2 cellular contexts compared by ENCODE assay signal in the genomic region with DNA sequence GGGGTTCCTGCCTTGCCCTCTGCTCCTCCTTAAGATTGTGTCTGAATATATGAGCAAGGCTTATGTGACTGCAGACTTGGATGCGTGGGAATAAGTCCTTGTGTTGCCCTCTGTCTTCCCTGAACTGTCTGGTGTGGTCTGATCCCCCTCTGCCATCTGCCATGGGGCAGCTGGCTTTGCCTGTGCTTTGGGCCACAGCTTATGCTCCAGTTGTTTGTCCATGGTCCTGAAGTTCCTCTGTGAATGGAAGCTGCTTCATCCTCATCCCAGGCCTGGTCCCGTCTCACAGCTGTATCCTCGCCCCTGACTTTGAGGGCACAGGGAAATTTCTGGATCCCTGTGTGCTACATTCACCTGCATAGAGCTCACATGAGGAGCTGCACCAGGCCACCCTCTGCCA.
TF ChIP-seq lines count a peak whose summit lies in the region.

No MANE protein-coding gene starts in this region.

TF ChIP-seq in SK-N-SH, 30 proteins besides CTCF, POLR2A, EP300 and RAD21 (continued from another document):
- TF ChIP-seq, protein P1, sequence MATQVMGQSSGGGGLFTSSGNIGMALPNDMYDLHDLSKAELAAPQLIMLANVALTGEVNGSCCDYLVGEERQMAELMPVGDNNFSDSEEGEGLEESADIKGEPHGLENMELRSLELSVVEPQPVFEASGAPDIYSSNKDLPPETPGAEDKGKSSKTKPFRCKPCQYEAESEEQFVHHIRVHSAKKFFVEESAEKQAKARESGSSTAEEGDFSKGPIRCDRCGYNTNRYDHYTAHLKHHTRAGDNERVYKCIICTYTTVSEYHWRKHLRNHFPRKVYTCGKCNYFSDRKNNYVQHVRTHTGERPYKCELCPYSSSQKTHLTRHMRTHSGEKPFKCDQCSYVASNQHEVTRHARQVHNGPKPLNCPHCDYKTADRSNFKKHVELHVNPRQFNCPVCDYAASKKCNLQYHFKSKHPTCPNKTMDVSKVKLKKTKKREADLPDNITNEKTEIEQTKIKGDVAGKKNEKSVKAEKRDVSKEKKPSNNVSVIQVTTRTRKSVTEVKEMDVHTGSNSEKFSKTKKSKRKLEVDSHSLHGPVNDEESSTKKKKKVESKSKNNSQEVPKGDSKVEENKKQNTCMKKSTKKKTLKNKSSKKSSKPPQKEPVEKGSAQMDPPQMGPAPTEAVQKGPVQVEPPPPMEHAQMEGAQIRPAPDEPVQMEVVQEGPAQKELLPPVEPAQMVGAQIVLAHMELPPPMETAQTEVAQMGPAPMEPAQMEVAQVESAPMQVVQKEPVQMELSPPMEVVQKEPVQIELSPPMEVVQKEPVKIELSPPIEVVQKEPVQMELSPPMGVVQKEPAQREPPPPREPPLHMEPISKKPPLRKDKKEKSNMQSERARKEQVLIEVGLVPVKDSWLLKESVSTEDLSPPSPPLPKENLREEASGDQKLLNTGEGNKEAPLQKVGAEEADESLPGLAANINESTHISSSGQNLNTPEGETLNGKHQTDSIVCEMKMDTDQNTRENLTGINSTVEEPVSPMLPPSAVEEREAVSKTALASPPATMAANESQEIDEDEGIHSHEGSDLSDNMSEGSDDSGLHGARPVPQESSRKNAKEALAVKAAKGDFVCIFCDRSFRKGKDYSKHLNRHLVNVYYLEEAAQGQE (IDR thresholded peaks at IDR 0.05; ENCODE audit: low read depth, low read length), result peak; percentile 92

TF ChIP-seq in SK-N-SH treated with all-trans-retinoic acid at 6 μM for 48 hours, 23 proteins besides CTCF, POLR2A, EP300 and RAD21 (continued from another document):
- TF ChIP-seq ESRRG (CRISPR knock-in tag; IDR thresholded peaks at IDR 0.05) (no peak), ISL1 (CRISPR knock-in tag; IDR thresholded peaks at IDR 0.05) (no peak), TCF4 (CRISPR knock-in tag; IDR thresholded peaks at IDR 0.05; ENCODE audit: borderline replicate concordance) (no peak), ZNF565 (CRISPR knock-in tag; conservative IDR thresholded peaks at IDR 0.05; ENCODE audit: low read depth) (no peak), GLIS3 (CRISPR knock-in tag; IDR thresholded peaks at IDR 0.05) (no peak), OSR1 (CRISPR knock-in tag; IDR thresholded peaks at IDR 0.05) (no peak)
- TF ChIP-seq, protein P2, sequence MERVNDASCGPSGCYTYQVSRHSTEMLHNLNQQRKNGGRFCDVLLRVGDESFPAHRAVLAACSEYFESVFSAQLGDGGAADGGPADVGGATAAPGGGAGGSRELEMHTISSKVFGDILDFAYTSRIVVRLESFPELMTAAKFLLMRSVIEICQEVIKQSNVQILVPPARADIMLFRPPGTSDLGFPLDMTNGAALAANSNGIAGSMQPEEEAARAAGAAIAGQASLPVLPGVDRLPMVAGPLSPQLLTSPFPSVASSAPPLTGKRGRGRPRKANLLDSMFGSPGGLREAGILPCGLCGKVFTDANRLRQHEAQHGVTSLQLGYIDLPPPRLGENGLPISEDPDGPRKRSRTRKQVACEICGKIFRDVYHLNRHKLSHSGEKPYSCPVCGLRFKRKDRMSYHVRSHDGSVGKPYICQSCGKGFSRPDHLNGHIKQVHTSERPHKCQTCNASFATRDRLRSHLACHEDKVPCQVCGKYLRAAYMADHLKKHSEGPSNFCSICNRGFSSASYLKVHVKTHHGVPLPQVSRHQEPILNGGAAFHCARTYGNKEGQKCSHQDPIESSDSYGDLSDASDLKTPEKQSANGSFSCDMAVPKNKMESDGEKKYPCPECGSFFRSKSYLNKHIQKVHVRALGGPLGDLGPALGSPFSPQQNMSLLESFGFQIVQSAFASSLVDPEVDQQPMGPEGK (CRISPR knock-in tag; IDR thresholded peaks at IDR 0.05; ENCODE audit: borderline replicate concordance), result no peak
- TF ChIP-seq, protein P3, sequence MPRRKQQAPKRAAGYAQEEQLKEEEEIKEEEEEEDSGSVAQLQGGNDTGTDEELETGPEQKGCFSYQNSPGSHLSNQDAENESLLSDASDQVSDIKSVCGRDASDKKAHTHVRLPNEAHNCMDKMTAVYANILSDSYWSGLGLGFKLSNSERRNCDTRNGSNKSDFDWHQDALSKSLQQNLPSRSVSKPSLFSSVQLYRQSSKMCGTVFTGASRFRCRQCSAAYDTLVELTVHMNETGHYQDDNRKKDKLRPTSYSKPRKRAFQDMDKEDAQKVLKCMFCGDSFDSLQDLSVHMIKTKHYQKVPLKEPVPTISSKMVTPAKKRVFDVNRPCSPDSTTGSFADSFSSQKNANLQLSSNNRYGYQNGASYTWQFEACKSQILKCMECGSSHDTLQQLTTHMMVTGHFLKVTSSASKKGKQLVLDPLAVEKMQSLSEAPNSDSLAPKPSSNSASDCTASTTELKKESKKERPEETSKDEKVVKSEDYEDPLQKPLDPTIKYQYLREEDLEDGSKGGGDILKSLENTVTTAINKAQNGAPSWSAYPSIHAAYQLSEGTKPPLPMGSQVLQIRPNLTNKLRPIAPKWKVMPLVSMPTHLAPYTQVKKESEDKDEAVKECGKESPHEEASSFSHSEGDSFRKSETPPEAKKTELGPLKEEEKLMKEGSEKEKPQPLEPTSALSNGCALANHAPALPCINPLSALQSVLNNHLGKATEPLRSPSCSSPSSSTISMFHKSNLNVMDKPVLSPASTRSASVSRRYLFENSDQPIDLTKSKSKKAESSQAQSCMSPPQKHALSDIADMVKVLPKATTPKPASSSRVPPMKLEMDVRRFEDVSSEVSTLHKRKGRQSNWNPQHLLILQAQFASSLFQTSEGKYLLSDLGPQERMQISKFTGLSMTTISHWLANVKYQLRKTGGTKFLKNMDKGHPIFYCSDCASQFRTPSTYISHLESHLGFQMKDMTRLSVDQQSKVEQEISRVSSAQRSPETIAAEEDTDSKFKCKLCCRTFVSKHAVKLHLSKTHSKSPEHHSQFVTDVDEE (CRISPR knock-in tag; IDR thresholded peaks at IDR 0.05), result no peak
